ENCODE assay signal across 1 cellular context in genomic region chr9:130287736-130288135, GRCh38.
TF ChIP-seq lines count a peak whose summit lies in the region.

No MANE protein-coding gene starts in this region.

TF ChIP-seq in HEK293, 187 proteins besides CTCF, POLR2A, EP300 and RAD21 (continued from another document and continues in another):
- no peak for TF ChIP-seq ZBTB49 (tag by site-specific recombination; IDR thresholded peaks at IDR 0.05; ENCODE audit: low read depth)
- TF ChIP-seq SETDB1 (IDR thresholded peaks at IDR 0.05; ENCODE audit: insufficient read length, low read length) = no peak
- TF ChIP-seq ZFP41 (tag by site-specific recombination; IDR thresholded peaks at IDR 0.05; ENCODE audit: borderline replicate concordance) = no peak
- no peak for TF ChIP-seq ZNF416 (tag by site-specific recombination; IDR thresholded peaks at IDR 0.05)
- TF ChIP-seq ZNF292 (tag by site-specific recombination; IDR thresholded peaks at IDR 0.05; ENCODE audit: borderline replicate concordance, low read depth) = no peak
- TF ChIP-seq ZNF555 (tag by site-specific recombination; conservative IDR thresholded peaks at IDR 0.05) = no peak
- no peak for TF ChIP-seq ZNF747 (tag by site-specific recombination; IDR thresholded peaks at IDR 0.05)
- TF ChIP-seq ZNF404 (tag by site-specific recombination; IDR thresholded peaks at IDR 0.05) = no peak
- no peak for TF ChIP-seq ZNF302 (tag by site-specific recombination; IDR thresholded peaks at IDR 0.05; ENCODE audit: low read depth)
- no peak for TF ChIP-seq ZNF785 (tag by site-specific recombination; IDR thresholded peaks at IDR 0.05)
- no peak for TF ChIP-seq MEIS1 (CRISPR knock-in tag; IDR thresholded peaks at IDR 0.05; ENCODE audit: borderline replicate concordance)
- peak; percentile 62 for TF ChIP-seq PATZ1 (tag by site-specific recombination; IDR thresholded peaks at IDR 0.05)
- no peak for TF ChIP-seq ZBTB11 (tag by site-specific recombination; conservative IDR thresholded peaks at IDR 0.05; ENCODE audit: low read depth)
- no peak for TF ChIP-seq ZBTB1 (tag by site-specific recombination; IDR thresholded peaks at IDR 0.05)
- TF ChIP-seq ZEB2 (tag by site-specific recombination; IDR thresholded peaks at IDR 0.05) = peak; percentile 85
- no peak for TF ChIP-seq ZNF501 (tag by site-specific recombination; IDR thresholded peaks at IDR 0.05)
- TF ChIP-seq ZNF677 (tag by site-specific recombination; IDR thresholded peaks at IDR 0.05) = no peak
- no peak for TF ChIP-seq ZNF184 (tag by site-specific recombination; IDR thresholded peaks at IDR 0.05)
- TF ChIP-seq TCF7L2 (IDR thresholded peaks at IDR 0.05; ENCODE audit: borderline replicate concordance, low read depth, low read length) = no peak
- no peak for TF ChIP-seq KLF10 (tag by site-specific recombination; IDR thresholded peaks at IDR 0.05)
- TF ChIP-seq EGR2 (tag by site-specific recombination; IDR thresholded peaks at IDR 0.05; ENCODE audit: low read depth) = peak; percentile 17; the same call in 1 of the 2 replicates
- TF ChIP-seq MZF1 (tag by site-specific recombination; IDR thresholded peaks at IDR 0.05; ENCODE audit: borderline replicate concordance) = no peak
- no peak for TF ChIP-seq ZNF140 (tag by site-specific recombination; IDR thresholded peaks at IDR 0.05)
- TF ChIP-seq ZNF658 (tag by site-specific recombination; IDR thresholded peaks at IDR 0.05) = no peak
- TF ChIP-seq ZNF280D (tag by site-specific recombination; IDR thresholded peaks at IDR 0.05) = no peak
- no peak for TF ChIP-seq ATF2 (tag by site-specific recombination; IDR thresholded peaks at IDR 0.05; ENCODE audit: low read depth)
- no peak for TF ChIP-seq ZNF704 (tag by site-specific recombination; IDR thresholded peaks at IDR 0.05)
- no peak for TF ChIP-seq ZNF660 (tag by site-specific recombination; IDR thresholded peaks at IDR 0.05)
- TF ChIP-seq ZNF26 (tag by site-specific recombination; IDR thresholded peaks at IDR 0.05) = no peak
- peak; percentile 95 for TF ChIP-seq FEZF1 (tag by site-specific recombination; IDR thresholded peaks at IDR 0.05)
- TF ChIP-seq ZNF114 (tag by site-specific recombination; IDR thresholded peaks at IDR 0.05) = no peak
- peak; percentile 80; the same call in 1 of the 2 replicates for TF ChIP-seq ZBTB44 (tag by site-specific recombination; IDR thresholded peaks at IDR 0.05)
- peak; percentile 78; the same call in 1 of the 2 replicates for TF ChIP-seq TSHZ1 (tag by site-specific recombination; IDR thresholded peaks at IDR 0.05; ENCODE audit: borderline replicate concordance)
